8 cellular contexts compared by ENCODE assay signal in genomic region chr9:83544002-83544698, GRCh38. TPM values are rescaled to one million over a fixed set of nuclear protein-coding genes. Genes with fewer than 3 reads are reported as not detected.
DNase-seq lines count a peak whose midpoint lies in the region; ATAC-seq and TF ChIP-seq lines count a peak whose summit lies in the region.

No MANE protein-coding gene starts in this region.

- TF ChIP-seq CTCF in adrenal gland (IDR thresholded peaks at IDR 0.05): peak; percentile 65 to 88 (median 82)
- peak; percentile 67 to 79 (median 69) for TF ChIP-seq CTCF in testis (IDR thresholded peaks at IDR 0.05)

- H3K36me3 ChIP-seq in adrenal gland (replicated peaks in 1 of 2) (no peaks in the 10 kb centered on the region), testis (ENCODE audit: low read depth, missing control alignments) (no peaks in the 10 kb centered on the region)

- TF ChIP-seq POLR2A in adrenal gland (IDR thresholded peaks at IDR 0.05) (no peak), testis (IDR thresholded peaks at IDR 0.05) (no peak)

- H3K9me3 ChIP-seq in adrenal gland (replicated peaks in 1 of 3) (peaks cover 0 to 6% (median 0%) of the 10 kb centered on the region in 3 donors), testis (no peaks in the 10 kb centered on the region)

- WGBS in adrenal gland, 4 donors: 24 to 45% (median 44%) methylated on average over 4 to 5 of the region's 5 CpGs
- 51 to 53% methylated on average over 3 to 5 of the region's 5 CpGs for WGBS in testis, 2 donors

- H3K4me1 ChIP-seq in adrenal gland (replicated peaks in 1 of 2) (peaks cover 0 to under 1% of the 10 kb centered on the region in 2 donors), testis (peaks cover 3% of the 10 kb centered on the region)

- peak overlapping the region in 1 of 5 donors; percentile 5 for H3K27ac ChIP-seq in adrenal gland
- H3K27ac ChIP-seq in testis: no peak overlapping the region

- ATAC-seq in GM18907 (IDR thresholded peaks at IDR 0.05; ENCODE audit: unreplicated experiment) (peak; percentile 92), HG03139 (IDR thresholded peaks at IDR 0.05; ENCODE audit: unreplicated experiment) (peak; percentile 91)

- H3K27me3 ChIP-seq in adrenal gland: no peaks in the 10 kb centered on the region
- no peaks in the 10 kb centered on the region for H3K27me3 ChIP-seq in testis

- intact Hi-C loops in adrenal gland (cut with DNase I): loop anchor here (5.0 to 10.0 kb wide), 2 partner anchors 327 to 339 kb away; no protein-coding TSS in a partner anchor
- intact Hi-C loops in testis (cut with DNase I; ENCODE audit: low total_unique reads): no loop called here

- DNase-seq in Ammon's horn (ENCODE audit: low spot score): peak; percentile 21
- peak; percentile 58 for DNase-seq in NCI-H2196 (lab: John Stamatoyannopoulos, UW; ENCODE audit: unreplicated experiment)
- peak; percentile 51 to 88 (median 83) for DNase-seq in adrenal gland
- DNase-seq in iPS-NIHi7 (ENCODE audit: extremely low spot score): peak; percentile 73
- DNase-seq in testis: peak; percentile 48
- no peak for DNase-seq in KG1 (lab: John Stamatoyannopoulos, UW)

- H3K4me3 ChIP-seq in adrenal gland (no peak overlapping the region), testis (no peak overlapping the region)

RNA-seq across cellular contexts. Expression of gene FRMD3, which starts 5.9 kb away (rescaled TPM):
- total RNA-seq in adrenal gland (10 to 100 TPM in 7 of 8 donors, 1 to 10 TPM in 1; 6.6 to 32.9 (median 17.6) TPM), testis (10 to 100 TPM in 1 of 2 donors, 1 to 10 TPM in 1; 5.5 to 16.2 TPM)
- polyA plus RNA-seq in adrenal gland (1 to 10 TPM; 1.8 to 9.9 (median 4.5) TPM), testis (ENCODE audit: insufficient read depth, low read depth, low replicate concordance) (12.5 TPM)
